Comparison of ENCODE assay signal across 16 cellular contexts in genomic region chr7:81638216-81638615, GRCh38.
DNase-seq lines count a peak whose midpoint lies in the region; ATAC-seq, FAIRE-seq and TF ChIP-seq lines count a peak whose summit lies in the region.
"Had no signal": no experiment of that assay in that cellular context is flagged by ENCODE, and none has a peak within 500 bp of the region (broad histone marks: within the 10 kb centered on the region; RNA-seq: fewer than 3 reads in every experiment).

No MANE protein-coding gene starts in this region.

- peak overlapping the region; percentile 57 for H3K27ac ChIP-seq in astrocyte (ENCODE audit: low read depth, low read length)
- H3K27ac ChIP-seq: gastrocnemius medialis, neural progenitor cell, Peyer's patch had no signal

- no peaks in the 10 kb centered on the region for H3K27me3 ChIP-seq in astrocyte (ENCODE audit: insufficient read depth, low read length)
- H3K27me3 ChIP-seq: gastrocnemius medialis, neural progenitor cell, Peyer's patch had no signal

- H3K4me1 Mint-ChIP-seq in astrocyte (ENCODE audit: low read depth, unreplicated experiment) (peaks cover 3% of the 10 kb centered on the region), mesothelial cell of epicardium (peaks cover 10% of the 10 kb centered on the region)

- H3K9me3 ChIP-seq in astrocyte (ENCODE audit: insufficient read depth, low read depth, low read length), result no peaks in the 10 kb centered on the region
- H3K9me3 ChIP-seq: gastrocnemius medialis, Peyer's patch had no signal

- no peak overlapping the region for H3K4me3 ChIP-seq in LNCaP clone FGC (ENCODE audit: low read depth, low read length)
- H3K4me3 ChIP-seq in astrocyte (ENCODE audit: insufficient read depth, low read depth, low read length), result no peak overlapping the region
- H3K4me3 ChIP-seq: gastrocnemius medialis, neural progenitor cell, Peyer's patch had no signal

- no peak overlapping the region for H2AFZ ChIP-seq in astrocyte (ENCODE audit: low read depth, low read length)
- H2AFZ ChIP-seq: neural progenitor cell had no signal

- H4K20me1 ChIP-seq in astrocyte (ENCODE audit: insufficient read depth, low read length), result no peaks in the 10 kb centered on the region

- peaks cover 12% of the 10 kb centered on the region for H3K4me1 ChIP-seq in astrocyte (ENCODE audit: insufficient read depth, low read length)
- H3K4me1 ChIP-seq: gastrocnemius medialis, neural progenitor cell, Peyer's patch had no signal

- FAIRE-seq in astrocyte (lab: Jason Lieb, UNC) (no peak), RCC 7860 (lab: Jason Lieb, UNC) (no peak), H54 (lab: Jason Lieb, UNC) (no peak)
- FAIRE-seq: GM18507 had no signal

- TF ChIP-seq CTCF in LNCaP clone FGC (IDR thresholded peaks at IDR 0.05; ENCODE audit: control insufficient read depth, extremely low read depth, insufficient read depth) (no peak), astrocyte (IDR thresholded peaks at IDR 0.05; ENCODE audit: insufficient read depth, low read depth, low read length) (no peak), mesothelial cell of epicardium (IDR thresholded peaks at IDR 0.05; ENCODE audit: unreplicated experiment) (no peak)

- no peak overlapping the region for H3K4me3 Mint-ChIP-seq in astrocyte (ENCODE audit: unreplicated experiment)
- no peak overlapping the region for H3K4me3 Mint-ChIP-seq in mesothelial cell of epicardium
- H3K4me3 Mint-ChIP-seq: activated T-helper 1 cell treated with anti-CD3 and anti-CD28 coated beads, Interleukin-12 subunit alpha, Interleukin-12 subunit beta, Interleukin-2, Interleukin-4 antibody, amounts not matched to agents 30 ng/mL and 10 ng/mL and 1 ng/mL, durations not matched to agents 14 hours and 24 hours and 36 hours; neural progenitor cell had no signal

- peak overlapping the region; percentile 36 for H3K4me2 ChIP-seq in astrocyte (ENCODE audit: low read length)
- H3K4me2 ChIP-seq: neural progenitor cell had no signal

- H3K27me3 Mint-ChIP-seq in astrocyte (ENCODE audit: low read depth, unreplicated experiment), result no peaks in the 10 kb centered on the region
- no peaks in the 10 kb centered on the region for H3K27me3 Mint-ChIP-seq in mesothelial cell of epicardium (ENCODE audit: low read depth)

- DNase-seq in DMS153 treated with DMSO at 0.1 percent for 48 hours (lab: John Stamatoyannopoulos, UW; ENCODE audit: unreplicated experiment) (peak; percentile 33), LNCaP clone FGC (ENCODE audit: low read depth) (peak; percentile 74), astrocyte (ENCODE audit: low read depth) (peak; percentile 62), mesothelial cell of epicardium (ENCODE audit: low spot score in 2 of 2, unreplicated experiment in 2 of 2) (no peak), RCC 7860 (ENCODE audit: low spot score) (no peak), H54 (ENCODE audit: insufficient read length, low spot score) (no peak)
- DNase-seq in activated CD4-positive, CD25-positive, alpha-beta regulatory T cell (lab: John Stamatoyannopoulos, UW), result no peak
- DNase-seq: cerebellar nuclear complex; gastrocnemius medialis; NCI-H1417 treated with DMSO at 0.1 percent for 48 hours; Peyer's patch; stimulated activated CD4-positive, alpha-beta T cell treated with anti-CD3 and anti-CD28 coated beads, Interleukin-15, amount 100 ng/mL, for 24 hours had no signal

- no peak overlapping the region for H3K9ac ChIP-seq in astrocyte (ENCODE audit: low read length)
- H3K9ac ChIP-seq: neural progenitor cell had no signal

- H3K36me3 ChIP-seq in astrocyte (ENCODE audit: insufficient read depth, low read length), result no peaks in the 10 kb centered on the region
- H3K36me3 ChIP-seq: gastrocnemius medialis, neural progenitor cell, Peyer's patch had no signal

- H3K9me3 Mint-ChIP-seq in astrocyte (ENCODE audit: unreplicated experiment) (no peaks in the 10 kb centered on the region), mesothelial cell of epicardium (peaks cover 18% of the 10 kb centered on the region)
- H3K9me3 Mint-ChIP-seq: activated T-helper 1 cell treated with anti-CD3 and anti-CD28 coated beads, Interleukin-12 subunit alpha, Interleukin-12 subunit beta, Interleukin-2, Interleukin-4 antibody, amounts not matched to agents 30 ng/mL and 10 ng/mL and 1 ng/mL, durations not matched to agents 14 hours and 24 hours and 36 hours had no signal

- no peak for TF ChIP-seq POLR2A in H54 (IDR thresholded peaks at IDR 0.05; ENCODE audit: low read depth, low read length)

- no peaks in the 10 kb centered on the region for H3K79me2 ChIP-seq in astrocyte (ENCODE audit: insufficient read depth, low read length)

- no peaks in the 10 kb centered on the region for H3K36me3 Mint-ChIP-seq in astrocyte (ENCODE audit: low read depth, unreplicated experiment)
- peaks cover 2% of the 10 kb centered on the region for H3K36me3 Mint-ChIP-seq in mesothelial cell of epicardium
- H3K36me3 Mint-ChIP-seq: neural progenitor cell had no signal

- ATAC-seq in GM21381 (IDR thresholded peaks at IDR 0.05; ENCODE audit: unreplicated experiment), result no peak
- ATAC-seq: gastrocnemius medialis had no signal

- H3K27ac Mint-ChIP-seq in astrocyte (ENCODE audit: unreplicated experiment) (no peak overlapping the region), mesothelial cell of epicardium (peak overlapping the region; percentile 56)
- H3K27ac Mint-ChIP-seq: activated T-helper 1 cell treated with anti-CD3 and anti-CD28 coated beads, Interleukin-12 subunit alpha, Interleukin-12 subunit beta, Interleukin-2, Interleukin-4 antibody, amounts not matched to agents 30 ng/mL and 10 ng/mL and 1 ng/mL, durations not matched to agents 14 hours and 24 hours and 36 hours; neural progenitor cell had no signal

Comparison
In these comparisons a context has a peak if more than half of its experiments do, and no peak if none do; other contexts are left out.
1. DNase-seq: peak in DMS153 treated with DMSO at 0.1 percent for 48 hours (single experiment), LNCaP clone FGC (single experiment) and astrocyte (single experiment); none in mesothelial cell of epicardium (0 of 2), activated CD4-positive, CD25-positive, alpha-beta regulatory T cell (0 of 4), RCC 7860 (single experiment) and H54 (single experiment).